ENCODE assay signal across 9 cellular contexts in the genomic region with DNA sequence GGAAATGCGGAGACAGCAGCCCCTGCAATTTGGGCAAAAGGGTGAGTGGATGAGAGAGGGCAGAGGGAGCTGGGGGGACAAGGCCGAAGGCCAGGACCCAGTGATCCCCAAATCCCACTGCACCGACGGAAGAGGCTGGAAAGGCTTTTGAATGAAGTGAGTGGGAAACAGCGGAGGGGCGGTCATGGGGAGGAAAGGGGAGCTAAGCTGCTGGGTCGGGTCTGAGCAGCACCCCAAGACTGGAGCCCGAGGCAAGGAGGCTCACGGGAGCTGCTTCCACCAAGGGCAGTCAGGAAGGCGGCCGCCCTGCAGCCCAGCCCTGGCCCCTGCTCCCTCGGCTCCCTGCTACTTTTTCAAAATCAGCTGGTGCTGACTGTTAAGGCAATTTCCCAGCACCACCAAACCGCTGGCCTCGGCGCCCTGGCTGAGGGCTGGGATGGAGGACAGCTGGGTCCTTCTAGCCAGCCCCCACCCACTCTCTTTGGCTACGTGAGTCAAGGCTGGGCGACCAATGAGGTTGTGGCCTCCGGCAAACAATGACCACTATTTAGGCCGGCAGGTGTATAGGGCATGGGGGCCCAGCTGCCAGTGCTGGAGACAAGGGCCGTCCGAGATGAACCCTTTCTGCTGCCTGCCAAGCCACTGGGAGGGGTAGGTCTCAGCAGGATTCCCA. TPM values are rescaled to one million over a fixed set of nuclear protein-coding genes. Genes with fewer than 3 reads are reported as not detected.
DNase-seq lines count a peak whose midpoint lies in the region; ATAC-seq and TF ChIP-seq lines count a peak whose summit lies in the region.
"Had no signal": no experiment of that assay in that cellular context is flagged by ENCODE, and none has a peak within 500 bp of the region (broad histone marks: within the 10 kb centered on the region; RNA-seq: fewer than 3 reads in every experiment).

No MANE protein-coding gene starts in this region.

- no peak overlapping the region for H3K4me3 ChIP-seq in BLaER1 treated with 17β-estradiol and CSF1 and Interleukin-3, amounts not matched to agents 10 nM and 100 nM

- in situ Hi-C loops in GM13976 (cut with MboI; ENCODE audit: low sequenced_read_pairs, unreplicated experiment): no loop called here

- peak overlapping the region; percentile 65 to 94 (median 81) for H3K4me2 ChIP-seq in BLaER1 treated with 17β-estradiol and CSF1 and Interleukin-3, amounts not matched to agents 10 nM and 100 nM

- peak overlapping the region; percentile 84 for H3K4me3 Mint-ChIP-seq in osteocyte (ENCODE audit: unreplicated experiment)

- no peaks in the 10 kb centered on the region for H3K36me3 ChIP-seq in BLaER1 treated with 17β-estradiol and CSF1 and Interleukin-3, amounts not matched to agents 10 nM and 100 nM

- no peaks in the 10 kb centered on the region for H3K9me3 Mint-ChIP-seq in osteocyte (ENCODE audit: unreplicated experiment)

- no peaks in the 10 kb centered on the region for H3K27me3 Mint-ChIP-seq in osteocyte (ENCODE audit: unreplicated experiment)

- H3K27ac ChIP-seq in BLaER1 treated with 17β-estradiol and CSF1 and Interleukin-3, amounts not matched to agents 10 nM and 100 nM: peak overlapping the region; percentile 64 to 85 (median 77); a peak in 19 of 22 replicates
- peak overlapping the region; percentile 99 for H3K27ac ChIP-seq in RWPE1

- no peaks in the 10 kb centered on the region for H3K9me3 ChIP-seq in BLaER1 treated with 17β-estradiol and CSF1 and Interleukin-3, amounts not matched to agents 10 nM and 100 nM (replicated peaks in 1 of 11)

- H3K27me3 ChIP-seq in BLaER1 treated with 17β-estradiol and CSF1 and Interleukin-3, amounts not matched to agents 10 nM and 100 nM: no peaks in the 10 kb centered on the region

- H3K4me1 ChIP-seq in BLaER1 treated with 17β-estradiol and CSF1 and Interleukin-3, amounts not matched to agents 10 nM and 100 nM: peaks cover 50 to 82% (median 65%) of the 10 kb centered on the region in 10 experiments

- POLR2A ChIA-PET in RWPE1 (lab: Yijun Ruan, JAX; ENCODE audit: low non-redundant PET): no interaction called here

- no peaks in the 10 kb centered on the region for H3K36me3 Mint-ChIP-seq in osteocyte (ENCODE audit: unreplicated experiment)

- DNase-seq in RWPE1 (ENCODE audit: low spot score) (no peak), fibroblast of gingiva (ENCODE audit: low read depth) (peak; percentile 23), osteocyte (ENCODE audit: extremely low spot score, unreplicated experiment) (no peak), HPDE6-E6E7 (ENCODE audit: extremely low spot score) (no peak), GM13976 (ENCODE audit: low spot score) (no peak), NOMO-1 treated with DMSO at 0.1 percent for 48 hours (lab: John Stamatoyannopoulos, UW; ENCODE audit: unreplicated experiment) (no peak)
- DNase-seq: NCI-H510A had no signal

- no peak for ATAC-seq in GM18907 (IDR thresholded peaks at IDR 0.05; ENCODE audit: unreplicated experiment)

- no peaks in the 10 kb centered on the region for H4K20me1 ChIP-seq in BLaER1 treated with 17β-estradiol and CSF1 and Interleukin-3, amounts not matched to agents 10 nM and 100 nM

- TF ChIP-seq CTCF in RWPE1 (conservative IDR thresholded peaks at IDR 0.05; ENCODE audit: low read depth) (no peak), osteocyte (IDR thresholded peaks at IDR 0.05) (no peak), GM13976 (IDR thresholded peaks at IDR 0.05; ENCODE audit: borderline replicate concordance, control extremely low read depth, extremely low read depth, insufficient read depth, missing control alignments) (no peak)

- peaks cover 38% of the 10 kb centered on the region for H3K4me1 Mint-ChIP-seq in osteocyte (ENCODE audit: unreplicated experiment)

- peak overlapping the region; percentile 88 for H3K27ac Mint-ChIP-seq in osteocyte (ENCODE audit: unreplicated experiment)

- CTCF ChIA-PET in RWPE1 (lab: Yijun Ruan, JAX): no interaction called here

- peak overlapping the region; percentile 24 to 69 (median 61); a peak in 13 of 22 replicates for H3K9ac ChIP-seq in BLaER1 treated with 17β-estradiol and CSF1 and Interleukin-3, amounts not matched to agents 10 nM and 100 nM

RNA-seq across cellular contexts. Expression of gene SERPINF1, which starts 0.5 kb away (rescaled TPM):
- total RNA-seq in osteocyte: 164 and 175 TPM in 2 replicates

RNA-seq across cellular contexts. Expression of gene SERPINF2, which starts 19.7 kb away (rescaled TPM):
- total RNA-seq in osteocyte: 0.38 and 0.50 TPM in 2 replicates

RNA-seq across cellular contexts. Expression of gene WDR81, which starts 37.9 kb away (rescaled TPM):
- total RNA-seq in osteocyte: 30.8 and 33.3 TPM in 2 replicates

RNA-seq across cellular contexts. Expression of gene TLCD2, which starts 52.2 kb away (rescaled TPM):
- total RNA-seq in osteocyte: 4.2 and 4.7 TPM in 2 replicates
